Comparison of ENCODE assay signal across 35 cellular contexts in the genomic region with DNA sequence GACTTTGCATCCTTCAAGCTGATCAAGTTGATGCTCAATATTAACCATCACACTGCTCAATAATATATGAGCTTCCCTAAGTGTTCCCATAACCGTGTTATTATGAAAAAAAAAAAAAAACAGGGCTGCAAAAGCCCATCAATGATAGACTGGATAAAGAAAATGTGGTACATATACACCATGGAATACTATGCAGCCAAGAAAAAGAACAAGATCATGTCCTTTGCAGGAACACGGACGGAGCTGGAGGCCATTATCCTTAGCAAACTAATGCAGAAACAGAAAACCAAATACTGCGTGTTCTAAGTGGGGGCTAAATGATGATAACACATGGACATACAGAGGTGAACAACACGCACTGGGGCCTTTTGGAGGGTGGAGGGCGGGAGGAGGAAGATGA. TPM values are rescaled to one million over a fixed set of nuclear protein-coding genes. Genes with fewer than 3 reads are reported as not detected.
DNase-seq lines count a peak whose midpoint lies in the region; ATAC-seq, FAIRE-seq and TF ChIP-seq lines count a peak whose summit lies in the region.
"Had no signal": no experiment of that assay in that cellular context is flagged by ENCODE, and none has a peak within 500 bp of the region (broad histone marks: within the 10 kb centered on the region; RNA-seq: fewer than 3 reads in every experiment).

No MANE protein-coding gene starts in this region.

- CTCF ChIA-PET in SK-N-SH (lab: Yijun Ruan, JAX): no interaction called here
- CTCF ChIA-PET in HEK293 (lab: Yijun Ruan, JAX): no interaction called here
- CTCF ChIA-PET in K562 (lab: Yijun Ruan, JAX; ENCODE audit: low intra/inter-chr PET ratio): no interaction called here

- H2AFZ ChIP-seq in SK-N-SH (ENCODE audit: low read depth) (no peak overlapping the region), K562 (ENCODE audit: low read depth, low read length) (no peak overlapping the region)

- H3K9me2 ChIP-seq in SK-N-SH: no peaks in the 10 kb centered on the region

- H3K27me3 ChIP-seq in SK-N-SH (ENCODE audit: insufficient read depth) (peaks cover 7% of the 10 kb centered on the region; the same call in 1 of the 2 replicates), K562 (ENCODE audit: control insufficient read depth in 2 of 2, insufficient read depth in 2 of 2, low read length in 2 of 2) (no peaks in the 10 kb centered on the region; a peak in 1 of 5 replicates), bronchial epithelial cell (ENCODE audit: control insufficient read depth, insufficient read depth, low read length) (no peaks in the 10 kb centered on the region)
- H3K27me3 ChIP-seq: BE2C; BLaER1; BLaER1 treated with 17β-estradiol and CSF1 and Interleukin-3, amounts not matched to agents 10 nM and 100 nM had no signal

- H3K4me2 ChIP-seq in SK-N-SH: no peak overlapping the region
- no peak overlapping the region for H3K4me2 ChIP-seq in K562 (ENCODE audit: insufficient read depth, low read length)
- H3K4me2 ChIP-seq: A549; BLaER1; BLaER1 treated with 17β-estradiol and CSF1 and Interleukin-3, amounts not matched to agents 10 nM and 100 nM had no signal

- intact Hi-C loops in K562 (cut with micrococcal nuclease): loop anchor here (10.0 kb wide), 1 partner anchor 137 kb away; no protein-coding TSS in a partner anchor

- TF ChIP-seq EP300 in SK-N-SH (IDR thresholded peaks at IDR 0.05; ENCODE audit: borderline replicate concordance in 1 of 2, low read depth in 1 of 2, low read length in 1 of 2) (no peak), K562 (IDR thresholded peaks at IDR 0.05; ENCODE audit: low read length) (no peak)

- H3K36me3 ChIP-seq in SK-N-SH (replicated peaks in 1 of 2; ENCODE audit: control insufficient read depth in 1 of 2, insufficient read depth in 2 of 2, low read length in 1 of 2) (no peaks in the 10 kb centered on the region), HEK293 (ENCODE audit: control insufficient read depth in 2 of 2, insufficient read depth in 1 of 2, low read length in 2 of 2) (no peaks in the 10 kb centered on the region), K562 (ENCODE audit: control insufficient read depth, insufficient read depth, low read length) (no peaks in the 10 kb centered on the region), bronchial epithelial cell (ENCODE audit: control insufficient read depth, insufficient read depth, low read length) (no peaks in the 10 kb centered on the region)
- H3K36me3 ChIP-seq: BE2C, BLaER1 had no signal

- no peaks in the 10 kb centered on the region for H3K4me1 ChIP-seq in SK-N-SH (ENCODE audit: control insufficient read depth in 1 of 2, insufficient read depth in 2 of 2, low read depth in 1 of 2, low read length in 1 of 2)
- H3K4me1 ChIP-seq in HEK293 (ENCODE audit: control insufficient read depth, insufficient read depth, low read length): no peaks in the 10 kb centered on the region
- no peaks in the 10 kb centered on the region for H3K4me1 ChIP-seq in K562 (replicated peaks in 1 of 2; ENCODE audit: control insufficient read depth in 2 of 2, insufficient read depth in 2 of 2, low read length in 2 of 2)
- H3K4me1 ChIP-seq: A549; BE2C; BLaER1; BLaER1 treated with 17β-estradiol and CSF1 and Interleukin-3, amounts not matched to agents 10 nM and 100 nM; Caco-2 had no signal

- FAIRE-seq in K562 (lab: Jason Lieb, UNC) (no peak), bronchial epithelial cell (lab: Jason Lieb, UNC) (peak; percentile 13)
- FAIRE-seq: A204.1, A549, D721Med had no signal

- H3K79me2 ChIP-seq in SK-N-SH (ENCODE audit: insufficient read depth): no peaks in the 10 kb centered on the region
- H3K79me2 ChIP-seq in K562 (ENCODE audit: control insufficient read depth, insufficient read depth, low read length): no peaks in the 10 kb centered on the region

- no peak for DNase-seq in SK-N-SH
- DNase-seq in K562 (ENCODE audit: extremely low read depth in 1 of 4, low spot score in 3 of 4): no peak
- DNase-seq in bronchial epithelial cell (ENCODE audit: low read depth): no peak
- no peak for DNase-seq in foreskin melanocyte
- DNase-seq in hepatic stellate cell (ENCODE audit: low spot score): no peak
- DNase-seq: 8988T; ACHN; AML-193; BE2C; C1 segment of cervical spinal cord; Caco-2; Calu3; CD4-positive, alpha-beta memory T cell; CD4-positive, alpha-beta T cell; CD4-positive, CD25-positive, alpha-beta regulatory T cell; CD8-positive, alpha-beta memory T cell; CD8-positive, alpha-beta T cell; COR-L47; DMS 273 treated with DMSO at 0.1 percent for 48 hours; DMS153; DMS53; DMS79; DMS79 treated with DMSO at 0.1 percent for 48 hours; DND-41; EL had no signal

- no peak overlapping the region for H3K4me3 ChIP-seq in SK-N-SH (ENCODE audit: low read depth in 2 of 2, low read length in 1 of 2)
- H3K4me3 ChIP-seq in HEK293 (ENCODE audit: low read depth, low read length): no peak overlapping the region
- no peak overlapping the region for H3K4me3 ChIP-seq in K562
- H3K4me3 ChIP-seq in bronchial epithelial cell (ENCODE audit: low read depth, low read length): no peak overlapping the region
- H3K4me3 ChIP-seq: A549; BLaER1; BLaER1 treated with 17β-estradiol and CSF1 and Interleukin-3, amounts not matched to agents 10 nM and 100 nM had no signal

- BruUV-seq in K562 (replicated peaks; lab: Mats Ljungman, UMichigan): no TSS peak

- 5% methylated on average over 6 of the region's 6 CpGs for WGBS in SK-N-SH (ENCODE audit: low lambda C conversion rate)
- WGBS in K562 (ENCODE audit: insufficient coverage, low coverage, missing lambda C conversion rate): 2% methylated on average over 5 of the region's 6 CpGs

- H3K9me3 ChIP-seq in SK-N-SH (no peaks in the 10 kb centered on the region), HEK293 (ENCODE audit: control insufficient read depth, insufficient read depth, low read depth, low read length) (no peaks in the 10 kb centered on the region), K562 (replicated peaks; ENCODE audit: control insufficient read depth, insufficient read depth, low read depth, low read length) (no peaks in the 10 kb centered on the region; the same call in 1 of the 2 replicates)
- H3K9me3 ChIP-seq: A549, BE2C, Caco-2 had no signal

- POLR2A ChIA-PET in SK-N-SH (lab: Yijun Ruan, JAX) (no interaction called here), HEK293 (lab: Yijun Ruan, JAX) (no interaction called here), K562 (lab: Yijun Ruan, JAX) (no interaction called here)

- in situ Hi-C loops in K562 (cut with MboI): no loop called here

- no peaks in the 10 kb centered on the region for H4K20me1 ChIP-seq in SK-N-SH (ENCODE audit: insufficient read depth)
- H4K20me1 ChIP-seq in K562 (replicated peaks; ENCODE audit: control insufficient read depth, insufficient read depth, low read length): no peaks in the 10 kb centered on the region
- H4K20me1 ChIP-seq: BLaER1; BLaER1 treated with 17β-estradiol and CSF1 and Interleukin-3, amounts not matched to agents 10 nM and 100 nM had no signal

- no peak overlapping the region for H3K27ac ChIP-seq in SK-N-SH (ENCODE audit: low read depth in 2 of 2, low read length in 1 of 2)
- H3K27ac ChIP-seq in HEK293 (ENCODE audit: extremely low read depth, low read depth, low read length): no peak overlapping the region
- H3K27ac ChIP-seq in K562 (ENCODE audit: extremely low read depth, low read depth, low read length): no peak overlapping the region
- H3K27ac ChIP-seq: 22Rv1; A549; BLaER1; BLaER1 treated with 17β-estradiol and CSF1 and Interleukin-3, amounts not matched to agents 10 nM and 100 nM; C4-2B had no signal

- TF ChIP-seq CTCF in SK-N-SH (IDR thresholded peaks at IDR 0.05) (no peak), HEK293 (tag by site-specific recombination; IDR thresholded peaks at IDR 0.05) (no peak), K562 (IDR thresholded peaks at IDR 0.05 in 2 of 3, conservative IDR thresholded peaks at IDR 0.05 in 1 of 3; ENCODE audit: insufficient read depth in 2 of 3, low read depth in 1 of 3, low read length in 3 of 3) (no peak), bronchial epithelial cell (IDR thresholded peaks at IDR 0.05; ENCODE audit: insufficient read depth, low read length, severe bottlenecking) (no peak)

- H3K9ac ChIP-seq in SK-N-SH: no peak overlapping the region
- H3K9ac ChIP-seq in K562 (ENCODE audit: insufficient read depth in 1 of 2, low read depth in 2 of 2, low read length in 2 of 2): no peak overlapping the region
- H3K9ac ChIP-seq: BLaER1; BLaER1 treated with 17β-estradiol and CSF1 and Interleukin-3, amounts not matched to agents 10 nM and 100 nM had no signal

- no peak for TF ChIP-seq RAD21 in SK-N-SH (IDR thresholded peaks at IDR 0.05; ENCODE audit: low read length)
- no peak for TF ChIP-seq RAD21 in K562 (CRISPR knock-in tag; conservative IDR thresholded peaks at IDR 0.05 in 1 of 2, IDR thresholded peaks at IDR 0.05 in 1 of 2)

- no peaks in the 10 kb centered on the region for H3K9me1 ChIP-seq in K562 (ENCODE audit: control insufficient read depth, insufficient read depth, low read length)

- no peaks in the 10 kb centered on the region for H3F3A ChIP-seq in SK-N-SH (replicated peaks; ENCODE audit: insufficient read depth)

- no peak for ATAC-seq in SK-N-SH treated with all-trans-retinoic acid at 6 μM for 48 hours
- ATAC-seq in K562: no peak
- ATAC-seq in GM18498 (IDR thresholded peaks at IDR 0.05; ENCODE audit: unreplicated experiment): no peak
- ATAC-seq: A549; CD8-positive, alpha-beta T cell had no signal

- TF ChIP-seq POLR2A in K562 (conservative IDR thresholded peaks at IDR 0.05): no peak

RNA-seq across cellular contexts. Expression of a gene that starts 58.3 kb away (rescaled TPM):
- 1.3 TPM in 2 replicates for polyA plus RNA-seq in SK-N-SH (2012; rRNA removed)
- polyA plus RNA-seq in SK-N-SH (2012; cell fraction: cytosol; rRNA removed): 0.95 and 1.1 TPM in 2 replicates
- 11.4 and 12.0 TPM in 2 replicates for polyA plus RNA-seq in SK-N-SH (2012; cell fraction: nucleus; rRNA removed)
- total RNA-seq in K562 (2011; cell fraction: chromatin; rRNA removed; ENCODE audit: low replicate concordance): 0.74 and 0.95 TPM in 2 replicates
- 0.13 and 0.17 TPM in 2 replicates for total RNA-seq in K562 (2011; cell fraction: nucleolus; rRNA removed)
- total RNA-seq in K562 (2011; cell fraction: nucleoplasm; rRNA removed): 0.51 and 1.5 TPM in 2 replicates
- total RNA-seq in K562 (2014; rRNA removed): 0.04 and 0.09 TPM in 2 replicates
- 0.15 TPM in 1 of 2 replicates, not detected in the other for total RNA-seq in K562 (2014; rRNA removed; fragmentation: Illumina TruSeq; extraction: Trizol)
- 0.18 TPM in 1 of 2 replicates, not detected in the other for total RNA-seq in K562 (2015; rRNA removed; fragmentation: Illumina TruSeq; extraction: Trizol)
- 0.04 TPM in 1 of 2 replicates, not detected in the other for total RNA-seq in K562 (2021)
- polyA plus RNA-seq in K562 (2011; rRNA removed): 0.08 and 0.11 TPM in 2 replicates
- polyA plus RNA-seq in K562 (2011; cell fraction: cytosol; rRNA removed): 0.03 and 0.07 TPM in 2 replicates
- polyA plus RNA-seq in K562 (2011; cell fraction: nucleus; rRNA removed): 0.08 and 0.40 TPM in 2 replicates
- polyA plus RNA-seq in K562 (2012): 0.28 and 0.31 TPM in 2 replicates
- 0.04 and 0.08 TPM in 2 replicates for polyA plus RNA-seq in K562 (2014; fragmentation: Illumina TruSeq; extraction: Trizol)
- polyA plus RNA-seq in K562 (2014; fragmentation: Nextera tagmentation; extraction: Ambion mirVana): under 1 TPM; 0.08 to 0.20 TPM
- 0.01 and 0.03 TPM in 2 replicates for polyA plus RNA-seq in K562 (2014; rRNA removed)
- polyA minus RNA-seq in K562 (2011; rRNA and poly(A)+ RNA removed): not detected in 2 replicates
- not detected in 2 replicates for polyA minus RNA-seq in K562 (2011; cell fraction: cytosol; rRNA and poly(A)+ RNA removed)
- 0.13 and 0.22 TPM in 2 replicates for polyA minus RNA-seq in K562 (2011; cell fraction: nucleus; rRNA and poly(A)+ RNA removed)
- total RNA-seq in bronchial epithelial cell: under 0.01 TPM in 1 of 2 replicates, not detected in the other
- total RNA-seq: Caco-2 had no signal
- polyA plus RNA-seq: CD8-positive, alpha-beta memory T cell had no signal
